In the genomic region with DNA sequence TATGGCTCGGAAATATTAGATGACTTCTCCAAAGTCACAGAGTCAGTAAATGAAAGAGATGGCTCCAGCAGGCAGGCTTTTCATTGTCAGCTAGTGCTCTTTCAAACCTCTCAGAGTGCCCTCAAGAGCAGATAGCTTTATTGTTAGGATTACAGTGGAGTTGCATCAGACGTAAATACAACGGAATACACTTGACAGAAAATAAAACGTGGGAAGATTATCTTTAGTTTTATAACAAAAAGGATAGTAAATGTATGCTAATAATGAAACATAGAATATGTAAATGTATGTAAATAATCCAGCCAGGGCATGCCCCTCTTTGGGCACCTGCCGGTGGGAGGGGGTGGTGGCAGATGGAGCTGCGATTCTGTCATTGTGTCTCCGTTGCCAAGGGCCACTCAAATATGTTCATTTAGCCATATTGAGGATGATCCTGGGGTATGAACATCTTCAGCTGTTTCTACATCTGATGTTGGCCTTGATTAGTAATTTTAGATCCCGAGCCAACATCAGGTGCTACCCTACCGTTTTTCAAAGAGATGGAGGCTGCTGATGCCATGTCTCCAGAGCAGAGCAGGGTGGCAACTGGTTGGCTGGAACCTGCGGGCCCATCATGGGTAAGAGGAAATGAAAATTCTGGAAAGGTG, we compare ENCODE assay signal across 1 cellular context.
TF ChIP-seq lines count a peak whose summit lies in the region.

No MANE protein-coding gene starts in this region.

TF ChIP-seq in K562, 482 proteins besides CTCF, POLR2A, EP300 and RAD21 (continued from another document and continues in another):
- TF ChIP-seq, protein P1, sequence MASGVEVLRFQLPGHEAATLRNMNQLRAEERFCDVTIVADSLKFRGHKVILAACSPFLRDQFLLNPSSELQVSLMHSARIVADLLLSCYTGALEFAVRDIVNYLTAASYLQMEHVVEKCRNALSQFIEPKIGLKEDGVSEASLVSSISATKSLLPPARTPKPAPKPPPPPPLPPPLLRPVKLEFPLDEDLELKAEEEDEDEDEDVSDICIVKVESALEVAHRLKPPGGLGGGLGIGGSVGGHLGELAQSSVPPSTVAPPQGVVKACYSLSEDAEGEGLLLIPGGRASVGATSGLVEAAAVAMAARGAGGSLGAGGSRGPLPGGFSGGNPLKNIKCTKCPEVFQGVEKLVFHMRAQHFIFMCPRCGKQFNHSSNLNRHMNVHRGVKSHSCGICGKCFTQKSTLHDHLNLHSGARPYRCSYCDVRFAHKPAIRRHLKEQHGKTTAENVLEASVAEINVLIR (CRISPR knock-in tag; IDR thresholded peaks at IDR 0.05) = no peak
- TF ChIP-seq ZNF239 (CRISPR knock-in tag; IDR thresholded peaks at IDR 0.05) (no peak), ARID2 (IDR thresholded peaks at IDR 0.05) (no peak), ARID1B (IDR thresholded peaks at IDR 0.05) (no peak), MCM7 (IDR thresholded peaks at IDR 0.05) (no peak), PHTF2 (CRISPR knock-in tag; IDR thresholded peaks at IDR 0.05) (no peak), TCF3 (CRISPR knock-in tag; IDR thresholded peaks at IDR 0.05) (no peak), TCF7 (IDR thresholded peaks at IDR 0.05; ENCODE audit: borderline replicate concordance) (no peak), PML (IDR thresholded peaks at IDR 0.05; ENCODE audit: low read length) (0 out of 2 replicates have a peak, but pooled peaks have one; percentile 32), MAFK (IDR thresholded peaks at IDR 0.05; ENCODE audit: low read length) (no peak), L3MBTL2 (IDR thresholded peaks at IDR 0.05) (peak; percentile 40; the same call in 1 of the 2 replicates), HDGF (IDR thresholded peaks at IDR 0.05) (no peak), ZNF174 (CRISPR knock-in tag; IDR thresholded peaks at IDR 0.05) (no peak), BACH1 (tag; IDR thresholded peaks at IDR 0.05) (peak; percentile 84), CHCHD3 (CRISPR knock-in tag; IDR thresholded peaks at IDR 0.05) (no peak), TARDBP (IDR thresholded peaks at IDR 0.05) (no peak), ZBTB17 (CRISPR knock-in tag; IDR thresholded peaks at IDR 0.05) (0 out of 2 replicates have a peak, but pooled peaks have one; percentile 19), ZNF589 (CRISPR knock-in tag; IDR thresholded peaks at IDR 0.05; ENCODE audit: low read depth) (peak; percentile 93), KHSRP (IDR thresholded peaks at IDR 0.05) (no peak), ZNF583 (CRISPR knock-in tag; IDR thresholded peaks at IDR 0.05) (peak; percentile 8; the same call in 1 of the 2 replicates), TAF9B (IDR thresholded peaks at IDR 0.05; ENCODE audit: partially characterized antibody) (no peak), NR2C1 (IDR thresholded peaks at IDR 0.05) (no peak), NR2C1 (tag; IDR thresholded peaks at IDR 0.05) (peak; percentile 51; the same call in 1 of the 2 replicates), ZNF146 (CRISPR knock-in tag; IDR thresholded peaks at IDR 0.05; ENCODE audit: unreplicated experiment) (no peak), ZNF75A (CRISPR knock-in tag; IDR thresholded peaks at IDR 0.05) (peak; percentile 47; the same call in 1 of the 2 replicates), MED1 (CRISPR knock-in tag; IDR thresholded peaks at IDR 0.05; ENCODE audit: borderline replicate concordance) (no peak), PCBP2 (IDR thresholded peaks at IDR 0.05; ENCODE audit: low read depth, low read length, poor library complexity, severe bottlenecking) (no peak), CTBP1 (IDR thresholded peaks at IDR 0.05; ENCODE audit: borderline replicate concordance) (no peak), ZFPM2 (CRISPR knock-in tag; IDR thresholded peaks at IDR 0.05) (no peak), ZNF175 (CRISPR knock-in tag; IDR thresholded peaks at IDR 0.05; ENCODE audit: low read depth) (peak; percentile 80), SUPT5H (IDR thresholded peaks at IDR 0.05) (no peak), ZNF766 (CRISPR knock-in tag; conservative IDR thresholded peaks at IDR 0.05) (peak; percentile 85; the same call in 1 of the 2 replicates), HDAC6 (IDR thresholded peaks at IDR 0.05; ENCODE audit: low read depth, low read length) (no peak), EP400 (IDR thresholded peaks at IDR 0.05) (peak; percentile 38; the same call in 1 of the 2 replicates)
- TF ChIP-seq, protein P2, sequence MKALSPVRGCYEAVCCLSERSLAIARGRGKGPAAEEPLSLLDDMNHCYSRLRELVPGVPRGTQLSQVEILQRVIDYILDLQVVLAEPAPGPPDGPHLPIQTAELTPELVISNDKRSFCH (CRISPR knock-in tag; IDR thresholded peaks at IDR 0.05) = no peak
- TF ChIP-seq, protein P2 (tag; IDR thresholded peaks at IDR 0.05) = no peak
- TF ChIP-seq, protein P3, sequence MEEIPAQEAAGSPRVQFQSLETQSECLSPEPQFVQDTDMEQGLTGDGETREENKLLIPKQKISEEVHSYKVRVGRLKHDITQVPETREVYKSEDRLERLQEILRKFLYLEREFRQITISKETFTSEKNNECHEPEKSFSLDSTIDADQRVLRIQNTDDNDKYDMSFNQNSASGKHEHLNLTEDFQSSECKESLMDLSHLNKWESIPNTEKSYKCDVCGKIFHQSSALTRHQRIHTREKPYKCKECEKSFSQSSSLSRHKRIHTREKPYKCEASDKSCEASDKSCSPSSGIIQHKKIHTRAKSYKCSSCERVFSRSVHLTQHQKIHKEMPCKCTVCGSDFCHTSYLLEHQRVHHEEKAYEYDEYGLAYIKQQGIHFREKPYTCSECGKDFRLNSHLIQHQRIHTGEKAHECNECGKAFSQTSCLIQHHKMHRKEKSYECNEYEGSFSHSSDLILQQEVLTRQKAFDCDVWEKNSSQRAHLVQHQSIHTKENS (CRISPR knock-in tag; IDR thresholded peaks at IDR 0.05) = no peak
- TF ChIP-seq, protein P4, sequence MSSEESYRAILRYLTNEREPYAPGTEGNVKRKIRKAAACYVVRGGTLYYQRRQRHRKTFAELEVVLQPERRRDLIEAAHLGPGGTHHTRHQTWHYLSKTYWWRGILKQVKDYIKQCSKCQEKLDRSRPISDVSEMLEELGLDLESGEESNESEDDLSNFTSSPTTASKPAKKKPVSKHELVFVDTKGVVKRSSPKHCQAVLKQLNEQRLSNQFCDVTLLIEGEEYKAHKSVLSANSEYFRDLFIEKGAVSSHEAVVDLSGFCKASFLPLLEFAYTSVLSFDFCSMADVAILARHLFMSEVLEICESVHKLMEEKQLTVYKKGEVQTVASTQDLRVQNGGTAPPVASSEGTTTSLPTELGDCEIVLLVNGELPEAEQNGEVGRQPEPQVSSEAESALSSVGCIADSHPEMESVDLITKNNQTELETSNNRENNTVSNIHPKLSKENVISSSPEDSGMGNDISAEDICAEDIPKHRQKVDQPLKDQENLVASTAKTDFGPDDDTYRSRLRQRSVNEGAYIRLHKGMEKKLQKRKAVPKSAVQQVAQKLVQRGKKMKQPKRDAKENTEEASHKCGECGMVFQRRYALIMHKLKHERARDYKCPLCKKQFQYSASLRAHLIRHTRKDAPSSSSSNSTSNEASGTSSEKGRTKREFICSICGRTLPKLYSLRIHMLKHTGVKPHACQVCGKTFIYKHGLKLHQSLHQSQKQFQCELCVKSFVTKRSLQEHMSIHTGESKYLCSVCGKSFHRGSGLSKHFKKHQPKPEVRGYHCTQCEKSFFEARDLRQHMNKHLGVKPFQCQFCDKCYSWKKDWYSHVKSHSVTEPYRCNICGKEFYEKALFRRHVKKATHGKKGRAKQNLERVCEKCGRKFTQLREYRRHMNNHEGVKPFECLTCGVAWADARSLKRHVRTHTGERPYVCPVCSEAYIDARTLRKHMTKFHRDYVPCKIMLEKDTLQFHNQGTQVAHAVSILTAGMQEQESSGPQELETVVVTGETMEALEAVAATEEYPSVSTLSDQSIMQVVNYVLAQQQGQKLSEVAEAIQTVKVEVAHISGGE (CRISPR knock-in tag; IDR thresholded peaks at IDR 0.05) = 0 out of 6 replicates have a peak, but pooled peaks of 1 of the 3 experiments have one; percentile 26
- TF ChIP-seq, protein P5, sequence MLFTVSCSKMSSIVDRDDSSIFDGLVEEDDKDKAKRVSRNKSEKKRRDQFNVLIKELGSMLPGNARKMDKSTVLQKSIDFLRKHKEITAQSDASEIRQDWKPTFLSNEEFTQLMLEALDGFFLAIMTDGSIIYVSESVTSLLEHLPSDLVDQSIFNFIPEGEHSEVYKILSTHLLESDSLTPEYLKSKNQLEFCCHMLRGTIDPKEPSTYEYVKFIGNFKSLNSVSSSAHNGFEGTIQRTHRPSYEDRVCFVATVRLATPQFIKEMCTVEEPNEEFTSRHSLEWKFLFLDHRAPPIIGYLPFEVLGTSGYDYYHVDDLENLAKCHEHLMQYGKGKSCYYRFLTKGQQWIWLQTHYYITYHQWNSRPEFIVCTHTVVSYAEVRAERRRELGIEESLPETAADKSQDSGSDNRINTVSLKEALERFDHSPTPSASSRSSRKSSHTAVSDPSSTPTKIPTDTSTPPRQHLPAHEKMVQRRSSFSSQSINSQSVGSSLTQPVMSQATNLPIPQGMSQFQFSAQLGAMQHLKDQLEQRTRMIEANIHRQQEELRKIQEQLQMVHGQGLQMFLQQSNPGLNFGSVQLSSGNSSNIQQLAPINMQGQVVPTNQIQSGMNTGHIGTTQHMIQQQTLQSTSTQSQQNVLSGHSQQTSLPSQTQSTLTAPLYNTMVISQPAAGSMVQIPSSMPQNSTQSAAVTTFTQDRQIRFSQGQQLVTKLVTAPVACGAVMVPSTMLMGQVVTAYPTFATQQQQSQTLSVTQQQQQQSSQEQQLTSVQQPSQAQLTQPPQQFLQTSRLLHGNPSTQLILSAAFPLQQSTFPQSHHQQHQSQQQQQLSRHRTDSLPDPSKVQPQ (CRISPR knock-in tag; IDR thresholded peaks at IDR 0.05; ENCODE audit: borderline replicate concordance) = no peak
- TF ChIP-seq, protein P6, sequence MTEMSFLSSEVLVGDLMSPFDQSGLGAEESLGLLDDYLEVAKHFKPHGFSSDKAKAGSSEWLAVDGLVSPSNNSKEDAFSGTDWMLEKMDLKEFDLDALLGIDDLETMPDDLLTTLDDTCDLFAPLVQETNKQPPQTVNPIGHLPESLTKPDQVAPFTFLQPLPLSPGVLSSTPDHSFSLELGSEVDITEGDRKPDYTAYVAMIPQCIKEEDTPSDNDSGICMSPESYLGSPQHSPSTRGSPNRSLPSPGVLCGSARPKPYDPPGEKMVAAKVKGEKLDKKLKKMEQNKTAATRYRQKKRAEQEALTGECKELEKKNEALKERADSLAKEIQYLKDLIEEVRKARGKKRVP (CRISPR knock-in tag; IDR thresholded peaks at IDR 0.05) = peak; percentile 91
- TF ChIP-seq, protein P7, sequence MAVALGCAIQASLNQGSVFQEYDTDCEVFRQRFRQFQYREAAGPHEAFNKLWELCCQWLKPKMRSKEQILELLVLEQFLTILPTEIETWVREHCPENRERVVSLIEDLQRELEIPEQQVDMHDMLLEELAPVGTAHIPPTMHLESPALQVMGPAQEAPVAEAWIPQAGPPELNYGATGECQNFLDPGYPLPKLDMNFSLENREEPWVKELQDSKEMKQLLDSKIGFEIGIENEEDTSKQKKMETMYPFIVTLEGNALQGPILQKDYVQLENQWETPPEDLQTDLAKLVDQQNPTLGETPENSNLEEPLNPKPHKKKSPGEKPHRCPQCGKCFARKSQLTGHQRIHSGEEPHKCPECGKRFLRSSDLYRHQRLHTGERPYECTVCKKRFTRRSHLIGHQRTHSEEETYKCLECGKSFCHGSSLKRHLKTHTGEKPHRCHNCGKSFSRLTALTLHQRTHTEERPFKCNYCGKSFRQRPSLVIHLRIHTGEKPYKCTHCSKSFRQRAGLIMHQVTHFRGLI (CRISPR knock-in tag; IDR thresholded peaks at IDR 0.05) = peak; percentile 46; the same call in 1 of the 2 replicates
- TF ChIP-seq, protein P8, sequence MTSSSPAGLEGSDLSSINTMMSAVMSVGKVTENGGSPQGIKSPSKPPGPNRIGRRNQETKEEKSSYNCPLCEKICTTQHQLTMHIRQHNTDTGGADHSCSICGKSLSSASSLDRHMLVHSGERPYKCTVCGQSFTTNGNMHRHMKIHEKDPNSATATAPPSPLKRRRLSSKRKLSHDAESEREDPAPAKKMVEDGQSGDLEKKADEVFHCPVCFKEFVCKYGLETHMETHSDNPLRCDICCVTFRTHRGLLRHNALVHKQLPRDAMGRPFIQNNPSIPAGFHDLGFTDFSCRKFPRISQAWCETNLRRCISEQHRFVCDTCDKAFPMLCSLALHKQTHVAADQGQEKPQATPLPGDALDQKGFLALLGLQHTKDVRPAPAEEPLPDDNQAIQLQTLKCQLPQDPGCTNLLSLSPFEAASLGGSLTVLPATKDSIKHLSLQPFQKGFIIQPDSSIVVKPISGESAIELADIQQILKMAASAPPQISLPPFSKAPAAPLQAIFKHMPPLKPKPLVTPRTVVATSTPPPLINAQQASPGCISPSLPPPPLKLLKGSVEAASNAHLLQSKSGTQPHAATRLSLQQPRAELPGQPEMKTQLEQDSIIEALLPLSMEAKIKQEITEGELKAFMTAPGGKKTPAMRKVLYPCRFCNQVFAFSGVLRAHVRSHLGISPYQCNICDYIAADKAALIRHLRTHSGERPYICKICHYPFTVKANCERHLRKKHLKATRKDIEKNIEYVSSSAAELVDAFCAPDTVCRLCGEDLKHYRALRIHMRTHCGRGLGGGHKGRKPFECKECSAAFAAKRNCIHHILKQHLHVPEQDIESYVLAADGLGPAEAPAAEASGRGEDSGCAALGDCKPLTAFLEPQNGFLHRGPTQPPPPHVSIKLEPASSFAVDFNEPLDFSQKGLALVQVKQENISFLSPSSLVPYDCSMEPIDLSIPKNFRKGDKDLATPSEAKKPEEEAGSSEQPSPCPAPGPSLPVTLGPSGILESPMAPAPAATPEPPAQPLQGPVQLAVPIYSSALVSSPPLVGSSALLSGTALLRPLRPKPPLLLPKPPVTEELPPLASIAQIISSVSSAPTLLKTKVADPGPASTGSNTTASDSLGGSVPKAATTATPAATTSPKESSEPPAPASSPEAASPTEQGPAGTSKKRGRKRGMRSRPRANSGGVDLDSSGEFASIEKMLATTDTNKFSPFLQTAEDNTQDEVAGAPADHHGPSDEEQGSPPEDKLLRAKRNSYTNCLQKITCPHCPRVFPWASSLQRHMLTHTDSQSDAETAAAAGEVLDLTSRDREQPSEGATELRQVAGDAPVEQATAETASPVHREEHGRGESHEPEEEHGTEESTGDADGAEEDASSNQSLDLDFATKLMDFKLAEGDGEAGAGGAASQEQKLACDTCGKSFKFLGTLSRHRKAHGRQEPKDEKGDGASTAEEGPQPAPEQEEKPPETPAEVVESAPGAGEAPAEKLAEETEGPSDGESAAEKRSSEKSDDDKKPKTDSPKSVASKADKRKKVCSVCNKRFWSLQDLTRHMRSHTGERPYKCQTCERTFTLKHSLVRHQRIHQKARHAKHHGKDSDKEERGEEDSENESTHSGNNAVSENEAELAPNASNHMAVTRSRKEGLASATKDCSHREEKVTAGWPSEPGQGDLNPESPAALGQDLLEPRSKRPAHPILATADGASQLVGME (CRISPR knock-in tag; IDR thresholded peaks at IDR 0.05) = peak; percentile 34; the same call in 1 of the 2 replicates
- TF ChIP-seq, protein P9, sequence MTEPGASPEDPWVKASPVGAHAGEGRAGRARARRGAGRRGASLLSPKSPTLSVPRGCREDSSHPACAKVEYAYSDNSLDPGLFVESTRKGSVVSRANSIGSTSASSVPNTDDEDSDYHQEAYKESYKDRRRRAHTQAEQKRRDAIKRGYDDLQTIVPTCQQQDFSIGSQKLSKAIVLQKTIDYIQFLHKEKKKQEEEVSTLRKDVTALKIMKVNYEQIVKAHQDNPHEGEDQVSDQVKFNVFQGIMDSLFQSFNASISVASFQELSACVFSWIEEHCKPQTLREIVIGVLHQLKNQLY (CRISPR knock-in tag; conservative IDR thresholded peaks at IDR 0.05) = no peak
- TF ChIP-seq, protein P10, sequence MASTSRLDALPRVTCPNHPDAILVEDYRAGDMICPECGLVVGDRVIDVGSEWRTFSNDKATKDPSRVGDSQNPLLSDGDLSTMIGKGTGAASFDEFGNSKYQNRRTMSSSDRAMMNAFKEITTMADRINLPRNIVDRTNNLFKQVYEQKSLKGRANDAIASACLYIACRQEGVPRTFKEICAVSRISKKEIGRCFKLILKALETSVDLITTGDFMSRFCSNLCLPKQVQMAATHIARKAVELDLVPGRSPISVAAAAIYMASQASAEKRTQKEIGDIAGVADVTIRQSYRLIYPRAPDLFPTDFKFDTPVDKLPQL (IDR thresholded peaks at IDR 0.05; ENCODE audit: extremely low read depth, insufficient read length) = no peak
